In genomic region chr9:127961166-127961490, GRCh38 we compare ENCODE assay signal across 16 cellular contexts. TPM values are rescaled to one million over a fixed set of nuclear protein-coding genes. Genes with fewer than 3 reads are reported as not detected.
A peak's percentile ranks its signal among the peaks of the same experiment; 100 is the strongest.
DNase-seq lines count a peak whose midpoint lies in the region; ATAC-seq and TF ChIP-seq lines count a peak whose summit lies in the region.
"Had no signal": no experiment of that assay in that cellular context is flagged by ENCODE, and none has a peak within 500 bp of the region (broad histone marks: within the 10 kb centered on the region; RNA-seq: fewer than 3 reads in every experiment).

No MANE protein-coding gene starts in this region.

- no peak overlapping the region for H3K4me3 Mint-ChIP-seq in activated T-cell treated with anti-CD3 and anti-CD28 coated beads, Interleukin-2, amount 50 U/mL, for 24 hours
- no peak overlapping the region for H3K4me3 Mint-ChIP-seq in activated CD8-positive, alpha-beta T cell treated with anti-CD3 and anti-CD28 coated beads, Interleukin-2, amount 10 ng/mL, durations not matched to agents 7 days and 5 days

- H3K36me3 ChIP-seq in gastroesophageal sphincter (no peaks in the 10 kb centered on the region), stomach (peaks cover 0 to 7% (median 0%) of the 10 kb centered on the region in 4 donors), spleen (peaks cover 0 to 17% (median 0%) of the 10 kb centered on the region in 6 donors)
- H3K36me3 ChIP-seq: lower lobe of right lung had no signal

- peaks cover 95% of the 10 kb centered on the region for H3K4me1 Mint-ChIP-seq in activated T-cell treated with anti-CD3 and anti-CD28 coated beads, Interleukin-2, amount 50 U/mL, for 24 hours (ENCODE audit: low read depth)
- peaks cover 92% of the 10 kb centered on the region for H3K4me1 Mint-ChIP-seq in activated CD8-positive, alpha-beta T cell treated with anti-CD3 and anti-CD28 coated beads, Interleukin-2, amount 10 ng/mL, durations not matched to agents 7 days and 5 days (ENCODE audit: low read depth)

- TF ChIP-seq POLR2A in gastroesophageal sphincter (IDR thresholded peaks at IDR 0.05) (no peak), stomach (IDR thresholded peaks at IDR 0.05) (no peak), spleen (IDR thresholded peaks at IDR 0.05) (no peak)

- POLR2A ChIA-PET in activated CD8-positive, alpha-beta T cell treated with anti-CD3 and anti-CD28 coated beads, Interleukin-2, amount 10 ng/mL, durations not matched to agents 7 days and 5 days (lab: Charles Lee): interaction anchor here (1.0 to 1.8 kb wide), 4 partner anchors 10 to 74 kb away, joined by 3 to 5 read pairs (median 4); no protein-coding TSS in a partner anchor

- intact Hi-C loops in stomach (cut with DNase I; ENCODE audit: low total_unique reads): no loop called here
- intact Hi-C loops in spleen (cut with DNase I; ENCODE audit: low total_unique reads): no loop called here

- no peak for TF ChIP-seq CTCF in gastroesophageal sphincter (IDR thresholded peaks at IDR 0.05)
- TF ChIP-seq CTCF in stomach (IDR thresholded peaks at IDR 0.05): no peak
- TF ChIP-seq CTCF in spleen (IDR thresholded peaks at IDR 0.05 in 8 of 11, conservative IDR thresholded peaks at IDR 0.05 in 3 of 11): no peak

- no peak for ATAC-seq in activated CD8-positive, alpha-beta T cell treated with anti-CD3 and anti-CD28 coated beads, Interleukin-2, amount 10 ng/mL, durations not matched to agents 7 days and 5 days
- ATAC-seq in gastroesophageal sphincter (no peak), GM18907 (IDR thresholded peaks at IDR 0.05; ENCODE audit: unreplicated experiment) (no peak)
- ATAC-seq: activated CD4-positive, CD25-positive, alpha-beta regulatory T cell treated with anti-CD3 and anti-CD28 coated beads, Interleukin-2, amount 50 U/mL, for 24 hours; lower lobe of right lung had no signal

- peak overlapping the region in 3 of 4 donors; percentile 89 to 92 (median 92) for H3K27ac ChIP-seq in gastroesophageal sphincter
- H3K27ac ChIP-seq in stomach: peak overlapping the region; percentile 12 to 99 (median 94)
- peak overlapping the region in 3 of 8 donors; percentile 41 to 66 (median 44) for H3K27ac ChIP-seq in spleen

- WGBS in gastroesophageal sphincter (ENCODE audit: low coverage in 1 of 2), 2 donors: no CpG with 5 or more reads among the region's 1 CpG
- 100% methylated on average over 1 of the region's 1 CpG; no CpG with 5 or more reads in 2 of the 5 donors for WGBS in stomach, 5 donors
- WGBS in spleen, 5 donors: 83 to 98% (median 91%) methylated on average over 1 of the region's 1 CpG

- H3K4me1 ChIP-seq in gastroesophageal sphincter (peaks cover 13 to 74% (median 41%) of the 10 kb centered on the region in 3 donors), stomach (peaks cover 55 to 90% (median 72%) of the 10 kb centered on the region in 4 donors), spleen (peaks cover 29 to 100% (median 76%) of the 10 kb centered on the region in 6 donors)

- no peak for DNase-seq in activated T-cell treated with anti-CD3 and anti-CD28 coated beads, Interleukin-2, amount 50 U/mL, for 24 hours
- no peak for DNase-seq in activated T-cell treated with anti-CD3 and anti-CD28 coated beads, Interleukin-2, amount 50 U/mL, for 1 hour
- DNase-seq in activated CD8-positive, alpha-beta T cell treated with anti-CD3 and anti-CD28 coated beads, Interleukin-2, amount 10 ng/mL, durations not matched to agents 7 days and 5 days: no peak
- DNase-seq in stomach (no peak), GM19238 (ENCODE audit: insufficient read length, low spot score) (no peak), spleen (no peak)
- DNase-seq: activated effector memory CD4-positive, alpha-beta T cell treated with Interleukin-2 at 50 U/mL for 16 hours; DMS79; glutamatergic neuron; lower lobe of right lung; NCI-H146; NCI-H774; testis had no signal

- CTCF ChIA-PET in activated CD8-positive, alpha-beta T cell treated with anti-CD3 and anti-CD28 coated beads, Interleukin-2, amount 10 ng/mL, durations not matched to agents 7 days and 5 days (lab: Charles Lee): interaction anchor here (1.1 to 15.0 kb wide), 5 partner anchors 9 to 157 kb away, joined by 3 to 144 read pairs (median 5); no protein-coding TSS in a partner anchor

- no peak for TF ChIP-seq EP300 in gastroesophageal sphincter (IDR thresholded peaks at IDR 0.05)
- no peak for TF ChIP-seq EP300 in stomach (IDR thresholded peaks at IDR 0.05)

- H3K4me3 ChIP-seq in gastroesophageal sphincter (no peak overlapping the region), stomach (no peak overlapping the region), spleen (no peak overlapping the region)
- H3K4me3 ChIP-seq: lower lobe of right lung, testis had no signal

- H3K27me3 ChIP-seq in gastroesophageal sphincter (no peaks in the 10 kb centered on the region), stomach (no peaks in the 10 kb centered on the region), spleen (replicated peaks in 1 of 7) (no peaks in the 10 kb centered on the region)
- H3K27me3 ChIP-seq: testis had no signal

- no peaks in the 10 kb centered on the region for H3K9me3 ChIP-seq in gastroesophageal sphincter
- no peaks in the 10 kb centered on the region for H3K9me3 ChIP-seq in stomach
- H3K9me3 ChIP-seq in spleen: no peaks in the 10 kb centered on the region
- H3K9me3 ChIP-seq: lower lobe of right lung, testis had no signal

- H3K36me3 Mint-ChIP-seq in activated T-cell treated with anti-CD3 and anti-CD28 coated beads, Interleukin-2, amount 50 U/mL, for 24 hours (ENCODE audit: low read depth): peaks cover 26% of the 10 kb centered on the region
- H3K36me3 Mint-ChIP-seq in activated CD8-positive, alpha-beta T cell treated with anti-CD3 and anti-CD28 coated beads, Interleukin-2, amount 10 ng/mL, durations not matched to agents 7 days and 5 days (ENCODE audit: low read depth): peaks cover 68% of the 10 kb centered on the region

- H3K27ac Mint-ChIP-seq in activated T-cell treated with anti-CD3 and anti-CD28 coated beads, Interleukin-2, amount 50 U/mL, for 24 hours: peak overlapping the region; percentile 97
- peak overlapping the region; percentile 45 for H3K27ac Mint-ChIP-seq in activated CD8-positive, alpha-beta T cell treated with anti-CD3 and anti-CD28 coated beads, Interleukin-2, amount 10 ng/mL, durations not matched to agents 7 days and 5 days

- H3K9me3 Mint-ChIP-seq in activated T-cell treated with anti-CD3 and anti-CD28 coated beads, Interleukin-2, amount 50 U/mL, for 24 hours: no peaks in the 10 kb centered on the region
- no peaks in the 10 kb centered on the region for H3K9me3 Mint-ChIP-seq in activated CD8-positive, alpha-beta T cell treated with anti-CD3 and anti-CD28 coated beads, Interleukin-2, amount 10 ng/mL, durations not matched to agents 7 days and 5 days (ENCODE audit: insufficient read depth)

- no peaks in the 10 kb centered on the region for H3K27me3 Mint-ChIP-seq in activated T-cell treated with anti-CD3 and anti-CD28 coated beads, Interleukin-2, amount 50 U/mL, for 24 hours
- no peaks in the 10 kb centered on the region for H3K27me3 Mint-ChIP-seq in activated CD8-positive, alpha-beta T cell treated with anti-CD3 and anti-CD28 coated beads, Interleukin-2, amount 10 ng/mL, durations not matched to agents 7 days and 5 days (ENCODE audit: low read depth)

RNA-seq across cellular contexts. Expression of gene EEIG1, which starts 19.7 kb away (rescaled TPM):
- total RNA-seq in activated CD8-positive, alpha-beta T cell treated with anti-CD3 and anti-CD28 coated beads, Interleukin-2, amount 10 ng/mL, durations not matched to agents 7 days and 5 days: 100 to 1,000 TPM; 227 to 232 TPM
- total RNA-seq in gastroesophageal sphincter (10 to 100 TPM in 3 of 4 donors, 1 to 10 TPM in 1; 7.0 to 22.0 (median 16.3) TPM), stomach (100 to 1,000 TPM in 2 of 5 donors, 10 to 100 TPM in 3; 26.3 to 406 (median 83.4) TPM), spleen (100 to 1,000 TPM in 1 of 7 donors, 10 to 100 TPM in 6; 27.3 to 102 (median 72.8) TPM)
- polyA plus RNA-seq in stomach (100 to 1,000 TPM in 1 of 3 donors, 10 to 100 TPM in 2; 24.4 to 118 (median 38.5) TPM), spleen (10 to 100 TPM; 28.6 to 39.6 (median 29.0) TPM)

RNA-seq across cellular contexts. Expression of gene DPM2, which starts 23.5 kb away (rescaled TPM):
- total RNA-seq in activated CD8-positive, alpha-beta T cell treated with anti-CD3 and anti-CD28 coated beads, Interleukin-2, amount 10 ng/mL, durations not matched to agents 7 days and 5 days: 10 to 100 TPM; 47.9 to 53.8 TPM
- 10 to 100 TPM in 2 of 4 donors, 1 to 10 TPM in 2; 8.9 to 15.0 (median 11.2) TPM for total RNA-seq in gastroesophageal sphincter
- total RNA-seq in stomach: 10 to 100 TPM in 4 of 5 donors, 1 to 10 TPM in 1; 1.7 to 98.2 (median 55.4) TPM
- polyA plus RNA-seq in stomach: 10 to 100 TPM; 27.0 to 38.0 (median 32.5) TPM
- 10 to 100 TPM; 19.5 to 31.3 (median 25.2) TPM for total RNA-seq in spleen
- 10 to 100 TPM; 23.6 to 33.8 (median 28.1) TPM for polyA plus RNA-seq in spleen

RNA-seq across cellular contexts. Expression of gene PIP5KL1, which starts 30.6 kb away (rescaled TPM):
- total RNA-seq in activated CD8-positive, alpha-beta T cell treated with anti-CD3 and anti-CD28 coated beads, Interleukin-2, amount 10 ng/mL, durations not matched to agents 7 days and 5 days: 1 to 10 TPM; 2.6 to 2.7 TPM
- 1 to 10 TPM in 2 of 4 donors, under 1 TPM in 1, not detected in 1; 0.66 to 3.4 (median 3.1) TPM for total RNA-seq in gastroesophageal sphincter
- 10 to 100 TPM in 3 of 5 donors, under 1 TPM in 1, not detected in 1; 0.55 to 98.0 (median 19.1) TPM for total RNA-seq in stomach
- 1 to 10 TPM in 2 of 3 donors, under 1 TPM in 1; 0.50 to 3.3 (median 2.3) TPM for polyA plus RNA-seq in stomach
- 1 to 10 TPM in 2 of 7 donors, under 1 TPM in 3, not detected in 2; 0.46 to 3.6 (median 0.94) TPM for total RNA-seq in spleen
- under 1 TPM; 0.13 to 0.51 (median 0.42) TPM for polyA plus RNA-seq in spleen

RNA-seq across cellular contexts. Expression of gene ST6GALNAC4, which starts 44.3 kb away (rescaled TPM):
- total RNA-seq in activated CD8-positive, alpha-beta T cell treated with anti-CD3 and anti-CD28 coated beads, Interleukin-2, amount 10 ng/mL, durations not matched to agents 7 days and 5 days: 10 to 100 TPM; 37.0 to 39.7 TPM
- total RNA-seq in gastroesophageal sphincter (10 to 100 TPM; 25.2 to 49.7 (median 31.7) TPM), stomach (10 to 100 TPM in 3 of 5 donors, 1 to 10 TPM in 2; 3.7 to 33.6 (median 14.5) TPM), spleen (10 to 100 TPM; 48.6 to 92.8 (median 65.8) TPM)
- polyA plus RNA-seq in stomach (10 to 100 TPM; 10.5 to 14.2 (median 11.8) TPM), spleen (10 to 100 TPM; 16.0 to 36.7 (median 19.5) TPM)
